Comparison of ENCODE assay signal across 1 cellular context in genomic region chr2:113551637-113552317, GRCh38.
A peak's percentile ranks its signal among the peaks of the same experiment; 100 is the strongest.
TF ChIP-seq lines count a peak whose summit lies in the region.
"Not testable (repeated sequence)": the region's sequence is repeated elsewhere in the genome, so short reads cannot be mapped to it uniquely, and the experiment has no call there.

No MANE protein-coding gene starts in this region.

TF ChIP-seq in K562, 482 proteins besides CTCF, POLR2A, EP300 and RAD21 (continued from another document):
- peak; percentile 44 for TF ChIP-seq MGA (IDR thresholded peaks at IDR 0.05)
- TF ChIP-seq MYNN (IDR thresholded peaks at IDR 0.05) = peak; percentile 53; the same call in 1 of the 2 replicates
- TF ChIP-seq MYNN (CRISPR knock-in tag; IDR thresholded peaks at IDR 0.05) = not testable (repeated sequence)
